24 cellular contexts compared by ENCODE assay signal in the genomic region with DNA sequence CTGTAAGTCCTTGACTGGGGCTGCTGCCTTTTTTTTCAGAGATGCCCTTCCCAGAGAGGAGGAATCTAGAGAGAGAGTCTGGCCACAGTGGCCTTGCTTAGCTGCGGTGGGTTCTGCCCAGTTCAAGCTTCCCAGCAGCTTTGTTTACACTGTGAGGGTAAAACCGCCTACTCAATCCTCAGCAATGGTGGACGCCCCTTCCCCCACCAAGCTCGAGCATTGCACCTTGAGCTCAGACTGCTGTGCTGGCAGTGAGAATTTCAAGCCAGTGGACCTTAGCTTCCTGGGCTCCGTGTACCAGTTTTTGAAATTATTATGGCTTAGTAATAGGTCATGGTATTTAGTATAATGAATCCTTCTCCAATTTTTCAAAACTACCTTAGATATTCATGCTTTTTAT.
"Had no signal": no experiment of that assay in that cellular context is flagged by ENCODE, and none has a peak within 500 bp of the region (broad histone marks: within the 10 kb centered on the region; RNA-seq: fewer than 3 reads in every experiment).

No MANE protein-coding gene starts in this region.

- ATAC-seq: natural killer cell; right cardiac atrium; stimulated activated effector memory CD8-positive, alpha-beta T cell treated with anti-CD3 and anti-CD28 coated beads, Interleukin-12 subunit alpha, Interleukin-12 subunit beta, amount 100 ng/mL, for 72 hours; upper lobe of right lung had no signal

- H3K27ac ChIP-seq: left ventricle myocardium inferior, ovary, prostate gland, sigmoid colon, spleen, suprapubic skin, thoracic aorta, tibial artery, upper lobe of right lung had no signal

- H3K4me1 ChIP-seq: left ventricle myocardium inferior, prostate gland, sigmoid colon, spleen, suprapubic skin, tibial artery, upper lobe of right lung had no signal

- FAIRE-seq: small intestine, urothelium cell line had no signal

- H3K9me3 ChIP-seq: ovary, prostate gland, suprapubic skin, thoracic aorta, tibial artery, upper lobe of right lung had no signal

- DNase-seq: islet precursor cell; left ventricle myocardium inferior; mesendoderm; naive B cell; natural killer cell; nephron progenitor cell; ovary; posterior cingulate gyrus; retina; right cardiac atrium; sigmoid colon; small intestine; spleen; stimulated activated CD4-positive, alpha-beta T cell treated with anti-CD3 and anti-CD28 coated beads, Interleukin-4, amount 100 ng/mL, for 24 hours; stimulated activated naive CD4-positive, alpha-beta T cell; tibial artery; trophoblast cell; upper lobe of right lung had no signal

- H3K36me3 ChIP-seq: left ventricle myocardium inferior, ovary, prostate gland, sigmoid colon, spleen, suprapubic skin, thoracic aorta, tibial artery, upper lobe of right lung had no signal

- H3K27me3 ChIP-seq: ovary, tibial artery had no signal

- H3K4me3 ChIP-seq: left ventricle myocardium inferior, lung, ovary, prostate gland, sigmoid colon, spleen, suprapubic skin, thoracic aorta, tibial artery, upper lobe of right lung had no signal
